Comparison of ENCODE assay signal across 10 cellular contexts in the genomic region with DNA sequence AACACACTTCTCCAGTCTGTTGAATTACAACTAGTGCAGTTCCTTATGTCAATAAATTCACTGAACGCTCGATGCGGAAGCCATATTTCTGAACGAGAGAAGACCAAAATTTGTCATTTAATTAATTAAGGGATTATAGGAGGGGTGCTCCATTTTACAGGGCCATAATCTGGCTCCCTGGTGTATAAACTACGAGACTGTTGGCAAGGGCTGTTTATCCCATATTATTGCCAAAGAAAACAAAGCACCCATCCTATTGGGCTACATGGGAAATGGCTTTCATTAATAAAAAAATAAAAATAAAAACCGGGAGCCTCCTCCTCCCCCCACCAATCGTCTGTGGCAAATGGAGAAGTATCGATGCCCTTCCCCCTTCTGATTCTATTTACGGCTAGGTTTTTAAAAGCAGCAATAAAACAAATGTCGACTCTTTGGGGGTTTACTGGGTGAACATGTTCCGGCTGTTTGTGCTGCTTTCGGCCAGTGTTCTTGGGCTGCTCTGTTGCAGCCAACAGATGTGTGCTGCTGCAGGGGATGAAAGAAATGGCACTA. TPM values are rescaled to one million over a fixed set of nuclear protein-coding genes. Genes with fewer than 3 reads are reported as not detected.
A peak's percentile ranks its signal among the peaks of the same experiment; 100 is the strongest.
DNase-seq lines count a peak whose midpoint lies in the region; ATAC-seq, FAIRE-seq and TF ChIP-seq lines count a peak whose summit lies in the region.
"Had no signal": no experiment of that assay in that cellular context is flagged by ENCODE, and none has a peak within 500 bp of the region (broad histone marks: within the 10 kb centered on the region; RNA-seq: fewer than 3 reads in every experiment).

No MANE protein-coding gene starts in this region.

- peak overlapping the region; percentile 6 to 29 for H3K4me3 ChIP-seq in gastroesophageal sphincter
- H3K4me3 ChIP-seq in neural progenitor cell, result no peak overlapping the region

- no peaks in the 10 kb centered on the region for H3K27me3 ChIP-seq in gastroesophageal sphincter
- no peaks in the 10 kb centered on the region for H3K27me3 ChIP-seq in neural progenitor cell

- intact Hi-C loops in CD14-positive monocyte (cut with micrococcal nuclease), result loop anchor here in 1 of 2 donors (5.0 kb wide), 1 partner anchor 76 kb away; the partner anchor contains the start of gene ATP5MC2

- 30 to 38% methylated on average over 11 to 12 of the region's 12 CpGs for WGBS in gastroesophageal sphincter (ENCODE audit: low coverage in 1 of 2), 2 donors

- peak overlapping the region; percentile 25 to 61 (median 50) for H3K27ac ChIP-seq in gastroesophageal sphincter
- no peak overlapping the region for H3K27ac ChIP-seq in neural progenitor cell

- no peak for TF ChIP-seq POLR2A in gastroesophageal sphincter (IDR thresholded peaks at IDR 0.05)
- no peak for TF ChIP-seq POLR2A in H54 (IDR thresholded peaks at IDR 0.05; ENCODE audit: low read depth, low read length)

- DNase-seq in CD14-positive monocyte (ENCODE audit: low spot score) (no peak), NCI-H526 treated with DMSO at 0.1 percent for 48 hours (lab: John Stamatoyannopoulos, UW) (peak; percentile 43), nephron progenitor cell (no peak), neural progenitor cell (ENCODE audit: low spot score) (no peak), H54 (ENCODE audit: insufficient read length, low spot score) (no peak), NCI-H2107 (lab: John Stamatoyannopoulos, UW) (no peak)
- DNase-seq: cerebellar nuclear complex, NCI-H345 had no signal

- ATAC-seq in gastroesophageal sphincter, result no peak
- no peak for ATAC-seq in HG02571 (IDR thresholded peaks at IDR 0.05; ENCODE audit: unreplicated experiment)

- H3K4me1 ChIP-seq in gastroesophageal sphincter (peaks cover 11 to 75% (median 40%) of the 10 kb centered on the region in 3 donors), neural progenitor cell (peaks cover 24% of the 10 kb centered on the region)

- H3K4me1 Mint-ChIP-seq in CD14-positive monocyte (peaks cover 41% of the 10 kb centered on the region), nephron progenitor cell (peaks cover 53% of the 10 kb centered on the region), neural progenitor cell (peaks cover 13% of the 10 kb centered on the region)

- H3K9me3 ChIP-seq in gastroesophageal sphincter (no peaks in the 10 kb centered on the region), neural progenitor cell (ENCODE audit: low read depth) (no peaks in the 10 kb centered on the region)

- no peaks in the 10 kb centered on the region for H3K9me3 Mint-ChIP-seq in CD14-positive monocyte
- H3K9me3 Mint-ChIP-seq in nephron progenitor cell, result no peaks in the 10 kb centered on the region
- H3K9me3 Mint-ChIP-seq in neural progenitor cell, result no peaks in the 10 kb centered on the region

- H3K27ac Mint-ChIP-seq in CD14-positive monocyte (peak overlapping the region in 6 of 7 donors; percentile 31 to 78 (median 60)), nephron progenitor cell (peak overlapping the region; percentile 93), neural progenitor cell (no peak overlapping the region)

- H3F3A ChIP-seq in neural progenitor cell (ENCODE audit: low read depth), result peaks cover 14% of the 10 kb centered on the region

- H3K4me2 ChIP-seq in neural progenitor cell, result no peak overlapping the region

- H3K36me3 Mint-ChIP-seq in CD14-positive monocyte, result peaks cover 27% of the 10 kb centered on the region in 2 donors
- peaks cover 39% of the 10 kb centered on the region for H3K36me3 Mint-ChIP-seq in nephron progenitor cell (ENCODE audit: low read depth)
- peaks cover 12% of the 10 kb centered on the region for H3K36me3 Mint-ChIP-seq in neural progenitor cell

- no peaks in the 10 kb centered on the region for H3K27me3 Mint-ChIP-seq in CD14-positive monocyte (ENCODE audit: low read depth in 3 of 3)
- no peaks in the 10 kb centered on the region for H3K27me3 Mint-ChIP-seq in nephron progenitor cell (ENCODE audit: low read depth, poor library complexity)
- no peaks in the 10 kb centered on the region for H3K27me3 Mint-ChIP-seq in neural progenitor cell (ENCODE audit: insufficient read depth, low read depth)

- TF ChIP-seq CTCF in CD14-positive monocyte (IDR thresholded peaks at IDR 0.05) (no peak), gastroesophageal sphincter (IDR thresholded peaks at IDR 0.05) (no peak), nephron progenitor cell (IDR thresholded peaks at IDR 0.05) (no peak), neural progenitor cell (IDR thresholded peaks at IDR 0.05) (no peak)

- peaks cover 36% of the 10 kb centered on the region for H3K79me2 ChIP-seq in neural progenitor cell (ENCODE audit: low read depth)

- H4K20me1 ChIP-seq in neural progenitor cell (ENCODE audit: low read depth), result no peaks in the 10 kb centered on the region

- no peak overlapping the region for H2AFZ ChIP-seq in neural progenitor cell (replicated peaks)

- no peak for FAIRE-seq in H54 (lab: Jason Lieb, UNC)

- no peak overlapping the region for H3K9ac ChIP-seq in neural progenitor cell

- TF ChIP-seq EP300 in gastroesophageal sphincter (IDR thresholded peaks at IDR 0.05), result no peak

- H3K4me3 Mint-ChIP-seq in CD14-positive monocyte, result peak overlapping the region; percentile 82 to 92
- H3K4me3 Mint-ChIP-seq in nephron progenitor cell, result peak overlapping the region; percentile 48
- no peak overlapping the region for H3K4me3 Mint-ChIP-seq in neural progenitor cell

- H3K36me3 ChIP-seq in gastroesophageal sphincter (peaks cover 0 to 3% of the 10 kb centered on the region in 2 donors), neural progenitor cell (no peaks in the 10 kb centered on the region)

RNA-seq across cellular contexts. Expression of gene ATF7, which starts 24.8 kb away (rescaled TPM):
- polyA plus RNA-seq in CD14-positive monocyte, result 10 to 100 TPM; 21.7 to 24.4 TPM
- total RNA-seq in gastroesophageal sphincter (10 to 100 TPM; 26.7 to 54.9 (median 33.3) TPM), neural progenitor cell (ENCODE audit: low replicate concordance) (12.7 and 15.9 TPM in 2 replicates)
